In the genomic region with DNA sequence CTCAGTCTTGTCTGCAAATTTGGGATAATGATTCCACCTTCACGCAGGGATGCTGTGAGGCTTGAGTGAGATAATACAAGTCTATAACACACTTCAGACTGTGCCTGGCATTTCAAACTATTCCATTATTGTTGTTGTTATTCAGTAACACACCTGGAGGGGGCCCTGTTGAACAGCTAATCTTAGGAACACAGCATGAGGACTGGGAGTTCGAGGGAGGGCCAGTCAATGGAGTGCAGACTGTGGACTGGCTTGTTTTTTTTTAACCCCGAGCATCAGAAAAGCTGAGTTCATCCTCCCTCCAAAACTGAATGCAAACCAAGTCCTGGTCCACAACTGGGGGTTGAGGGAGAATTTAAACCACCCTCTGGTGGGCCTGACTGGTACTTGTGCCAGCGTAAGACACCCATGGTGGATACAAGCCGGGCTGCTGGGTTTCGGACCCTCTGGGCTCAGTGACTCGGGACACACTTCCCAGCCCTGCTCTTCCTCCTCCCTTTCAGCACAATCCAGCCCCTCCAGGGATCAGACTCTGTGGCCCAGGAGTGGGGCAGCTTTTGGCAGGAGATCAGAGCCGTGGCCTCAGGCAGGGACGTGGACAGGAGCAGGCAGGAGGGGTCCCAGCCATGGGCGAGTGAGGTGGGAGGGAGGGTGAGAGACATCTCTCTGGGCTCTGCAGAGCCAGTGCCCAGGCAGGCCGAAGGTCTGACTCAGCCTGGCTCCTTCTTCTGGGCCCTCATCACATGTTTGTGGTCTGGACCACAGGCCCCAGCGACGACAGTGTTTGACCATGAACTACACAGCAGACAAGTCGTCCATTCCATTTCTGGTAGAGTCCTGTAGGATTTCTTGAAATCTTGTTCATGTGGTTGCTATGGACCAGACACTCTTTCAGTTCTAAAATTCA, we compare ENCODE assay signal across 11 cellular contexts. TPM values are rescaled to one million over a fixed set of nuclear protein-coding genes. Genes with fewer than 3 reads are reported as not detected.
DNase-seq lines count a peak whose midpoint lies in the region; ATAC-seq and TF ChIP-seq lines count a peak whose summit lies in the region.
"Had no signal": no experiment of that assay in that cellular context is flagged by ENCODE, and none has a peak within 500 bp of the region (broad histone marks: within the 10 kb centered on the region; RNA-seq: fewer than 3 reads in every experiment).

No MANE protein-coding gene starts in this region.

- ATAC-seq in GM19452 (IDR thresholded peaks at IDR 0.05; ENCODE audit: unreplicated experiment), result no peak

- CTCF ChIA-PET in AG04449 (lab: Yijun Ruan, JAX), result interaction anchor here (0.7 to 2.4 kb wide), 5 partner anchors 10 to 29 kb away, joined by 3 to 18 read pairs (median 3); no protein-coding TSS in a partner anchor

- in situ Hi-C loops in SK-MEL-5 (cut with HindIII; ENCODE audit: low pct_unique_long_range_greater_than_20kb, low sequenced_read_pairs), result no loop called here

- peak; percentile 93 for DNase-seq in AG04449 (ENCODE audit: low read depth, low spot score)
- DNase-seq in HFF-Myc (ENCODE audit: extremely low read depth, low read depth), result peak; percentile 36
- peak; percentile 42 for DNase-seq in SK-MEL-5 (ENCODE audit: low read depth, low spot score)
- DNase-seq in glomerular visceral epithelial cell (ENCODE audit: extremely low spot score), result peak; percentile 96
- no peak for DNase-seq in activated effector memory CD4-positive, alpha-beta T cell treated with Interleukin-2 at 50 U/mL for 16 hours
- DNase-seq in NCI-H2227 treated with DMSO at 0.1 percent for 48 hours (lab: John Stamatoyannopoulos, UW), result no peak
- DNase-seq in stimulated activated CD4-positive, alpha-beta T cell treated with anti-CD3 and anti-CD28 coated beads, Interleukin-2, amount 100 ng/mL, for 24 hours, result no peak
- DNase-seq: activated CD4-positive, alpha-beta T cell treated with anti-CD3 and anti-CD28 coated beads for 1 hour; central memory CD4-positive, alpha-beta T cell; left ventricle myocardium inferior had no signal

- H3K4me3 ChIP-seq in AG04449 (ENCODE audit: low read depth, low read length) (no peak overlapping the region), HFF-Myc (replicated peaks; ENCODE audit: low read depth, low read length) (no peak overlapping the region)
- H3K4me3 ChIP-seq: left ventricle myocardium inferior had no signal

- peak; percentile 29 for TF ChIP-seq CTCF in AG04449 (IDR thresholded peaks at IDR 0.05; ENCODE audit: insufficient read depth, low read length, missing control alignments)
- peak; percentile 40 for TF ChIP-seq CTCF in HFF-Myc (IDR thresholded peaks at IDR 0.05; ENCODE audit: low read depth, low read length, missing control alignments)

- POLR2A ChIA-PET in AG04449 (lab: Yijun Ruan, JAX), result interaction anchor here (0.5 to 0.7 kb wide), 2 partner anchors 37 to 115 kb away, joined by 3 to 5 read pairs; partner anchors contain the start of gene MEX3B

RNA-seq across cellular contexts. Expression of gene MEX3B, which starts 36.3 kb away (rescaled TPM):
- 1.1 and 1.6 TPM in 2 replicates for total RNA-seq in SK-MEL-5 (2014; rRNA removed; shearing (Covaris generic))
- polyA plus RNA-seq in SK-MEL-5 (2015; cell fraction: cytosol; rRNA removed), result 1.6 and 1.9 TPM in 2 replicates
- polyA plus RNA-seq in SK-MEL-5 (2015; cell fraction: nucleus; rRNA removed), result 2.9 and 3.3 TPM in 2 replicates

Comparison
In these comparisons a context has a peak if more than half of its experiments do, and no peak if none do; other contexts are left out.
1. DNase-seq: peak in AG04449 (single experiment), HFF-Myc (single experiment), SK-MEL-5 (single experiment) and glomerular visceral epithelial cell (single experiment); none in activated effector memory CD4-positive, alpha-beta T cell treated with Interleukin-2 at 50 U/mL for 16 hours (single experiment), NCI-H2227 treated with DMSO at 0.1 percent for 48 hours (single experiment) and stimulated activated CD4-positive, alpha-beta T cell treated with anti-CD3 and anti-CD28 coated beads, Interleukin-2, amount 100 ng/mL, for 24 hours (0 of 2).